ENCODE assay signal across 10 cellular contexts in genomic region chr3:58560771-58561311, GRCh38. TPM values are rescaled to one million over a fixed set of nuclear protein-coding genes. Genes with fewer than 3 reads are reported as not detected.
DNase-seq lines count a peak whose midpoint lies in the region; ATAC-seq and TF ChIP-seq lines count a peak whose summit lies in the region.
"Had no signal": no experiment of that assay in that cellular context is flagged by ENCODE, and none has a peak within 500 bp of the region (broad histone marks: within the 10 kb centered on the region; RNA-seq: fewer than 3 reads in every experiment).

No MANE protein-coding gene starts in this region.

- no peaks in the 10 kb centered on the region for H3K27me3 ChIP-seq in stomach

- POLR2A ChIA-PET in AG04449 (lab: Yijun Ruan, JAX) = interaction anchor here (0.7 to 1.3 kb wide), 3 partner anchors 13 to 69 kb away, joined by 3 to 4 read pairs (median 3); no protein-coding TSS in a partner anchor

- DNase-seq in AG04449 (ENCODE audit: low read depth, low spot score) (peak; percentile 94), HS-5 (ENCODE audit: low read depth) (peak; percentile 97), amniotic stem cell (lab: John Stamatoyannopoulos, UW) (peak; percentile 75), iPS-NIHi11 (ENCODE audit: low spot score) (peak; percentile 79), stomach (no peak), T-helper 1 cell (no peak)
- DNase-seq: occipital lobe had no signal

- WGBS in stomach, 5 donors = 72 to 77% (median 74%) methylated on average over 12 of the region's 12 CpGs

- H3K9me3 ChIP-seq in stomach = no peaks in the 10 kb centered on the region

- no peak overlapping the region for H3K4me3 ChIP-seq in AG04449 (ENCODE audit: low read depth, low read length)
- no peak overlapping the region for H3K4me3 ChIP-seq in stomach

- H3K4me1 ChIP-seq in stomach = peaks cover 0 to 10% (median 0%) of the 10 kb centered on the region in 4 donors

- ATAC-seq in GM18909 (IDR thresholded peaks at IDR 0.05; ENCODE audit: poor library complexity, unreplicated experiment) = no peak
- ATAC-seq in HG02938 (IDR thresholded peaks at IDR 0.05; ENCODE audit: unreplicated experiment) = no peak

- H3K36me3 ChIP-seq in stomach = peaks cover 0 to 29% (median 6%) of the 10 kb centered on the region in 4 donors

- no peak overlapping the region for H3K27ac ChIP-seq in stomach

- TF ChIP-seq POLR2A in stomach (IDR thresholded peaks at IDR 0.05) = no peak

- CTCF ChIA-PET in AG04449 (lab: Yijun Ruan, JAX) = interaction anchor here (0.7 to 6.4 kb wide), 7 partner anchors 9 to 493 kb away, joined by 3 to 95 read pairs (median 7); partner anchors contain the start of genes HTD2 and RPP14

- no peak for TF ChIP-seq EP300 in stomach (IDR thresholded peaks at IDR 0.05)

- TF ChIP-seq CTCF in AG04449 (IDR thresholded peaks at IDR 0.05; ENCODE audit: insufficient read depth, low read length, missing control alignments) (peak; percentile 65), stomach (IDR thresholded peaks at IDR 0.05) (no peak)

- intact Hi-C loops in stomach (cut with DNase I; ENCODE audit: low total_unique reads) = no loop called here

RNA-seq across cellular contexts. Expression of gene FAM107A, which starts 16.4 kb away (rescaled TPM):
- 10 to 100 TPM in 4 of 5 donors, 1 to 10 TPM in 1; 4.7 to 35.2 (median 16.2) TPM for total RNA-seq in stomach
- polyA plus RNA-seq in stomach = 10 to 100 TPM; 22.4 to 55.4 (median 35.6) TPM
- polyA plus RNA-seq: IgD-negative memory B cell had no signal

RNA-seq across cellular contexts. Expression of gene ACOX2, which starts 23.9 kb away (rescaled TPM):
- total RNA-seq in stomach = 10 to 100 TPM in 2 of 5 donors, 1 to 10 TPM in 2, not detected in 1; 1.6 to 22.2 (median 10.1) TPM
- 10 to 100 TPM in 1 of 3 donors, 1 to 10 TPM in 2; 4.9 to 15.6 (median 7.5) TPM for polyA plus RNA-seq in stomach
- polyA plus RNA-seq: IgD-negative memory B cell had no signal

Comparison
In these comparisons a context has a peak if more than half of its experiments do, and no peak if none do; other contexts are left out.
1. DNase-seq: peak in AG04449 (single experiment), HS-5 (single experiment), amniotic stem cell (single experiment) and iPS-NIHi11 (single experiment); none in stomach (single experiment) and T-helper 1 cell (0 of 5).